ENCODE assay signal across 1 cellular context in genomic region chrX:43467608-43468234, GRCh38.
TF ChIP-seq lines count a peak whose summit lies in the region.

No MANE protein-coding gene starts in this region.

TF ChIP-seq in GM23338, 12 proteins besides CTCF, POLR2A, EP300 and RAD21:
- no peak for TF ChIP-seq REST (IDR thresholded peaks at IDR 0.05; ENCODE audit: unreplicated experiment)
- no peak for TF ChIP-seq JUNB (IDR thresholded peaks at IDR 0.05; ENCODE audit: unreplicated experiment)
- TF ChIP-seq EZH2phosphoT487 (IDR thresholded peaks at IDR 0.05; ENCODE audit: unreplicated experiment): no peak
- no peak for TF ChIP-seq ZNF462 (CRISPR knock-in tag; IDR thresholded peaks at IDR 0.05)
- TF ChIP-seq ETS1 (IDR thresholded peaks at IDR 0.05): no peak
- no peak for TF ChIP-seq NANOG (IDR thresholded peaks at IDR 0.05; ENCODE audit: borderline replicate concordance)
- no peak for TF ChIP-seq POLR2AphosphoS5 (IDR thresholded peaks at IDR 0.05; ENCODE audit: low read depth)
- TF ChIP-seq ZNF331 (CRISPR knock-in tag; IDR thresholded peaks at IDR 0.05; ENCODE audit: low read depth): no peak
- TF ChIP-seq CREB1 (CRISPR knock-in tag; IDR thresholded peaks at IDR 0.05; ENCODE audit: low read depth): no peak
- TF ChIP-seq EZH2 (IDR thresholded peaks at IDR 0.05; ENCODE audit: low read depth, unreplicated experiment): no peak
- TF ChIP-seq STAT1 (IDR thresholded peaks at IDR 0.05; ENCODE audit: unreplicated experiment): no peak
- TF ChIP-seq ZNF114 (CRISPR knock-in tag; IDR thresholded peaks at IDR 0.05): no peak
TF ChIP-seq in GM23338: peak in this region for 0.
